In the genomic region with DNA sequence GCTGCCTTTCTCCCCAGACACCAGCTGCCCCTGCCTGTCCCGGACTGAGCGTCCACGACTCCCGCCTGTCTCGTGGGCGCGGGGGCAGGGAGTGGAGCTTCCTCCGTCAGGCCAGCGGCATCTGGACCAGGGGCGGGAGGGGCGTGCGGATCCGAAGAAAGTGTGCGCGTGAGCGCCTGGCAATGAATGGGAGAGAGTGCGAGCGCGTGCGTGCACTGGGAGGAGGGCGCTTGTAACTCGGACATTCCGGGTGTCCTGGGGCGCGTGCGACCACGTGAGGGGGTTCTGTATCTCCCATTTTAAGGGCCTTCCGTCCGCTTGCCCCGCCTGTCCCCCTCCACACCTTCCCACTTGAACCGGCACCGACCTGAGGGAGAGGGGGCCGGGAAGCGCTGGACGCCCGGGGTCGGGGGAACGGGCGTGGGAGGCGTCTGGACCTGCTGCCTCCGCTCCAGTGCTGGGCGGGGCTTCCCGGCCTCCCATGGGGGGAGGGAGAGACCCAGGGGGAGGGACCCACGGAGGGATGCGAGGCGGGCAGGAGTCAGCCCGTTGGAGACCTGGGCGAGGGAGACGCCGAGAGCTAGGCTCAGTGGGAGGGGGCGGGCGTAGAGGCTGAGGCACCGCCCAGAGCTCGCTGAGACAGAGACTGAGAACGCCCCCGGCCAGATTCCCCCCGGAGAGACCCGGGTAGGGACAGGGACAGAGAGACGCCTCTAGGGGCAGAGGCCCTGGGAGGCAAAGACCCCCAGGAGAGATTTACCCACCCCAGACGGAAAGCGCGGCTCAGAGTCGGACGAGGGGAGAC, we compare ENCODE assay signal across 8 cellular contexts. TPM values are rescaled to one million over a fixed set of nuclear protein-coding genes. Genes with fewer than 3 reads are reported as not detected.
DNase-seq lines count a peak whose midpoint lies in the region; ATAC-seq and TF ChIP-seq lines count a peak whose summit lies in the region.

A gene with protein sequence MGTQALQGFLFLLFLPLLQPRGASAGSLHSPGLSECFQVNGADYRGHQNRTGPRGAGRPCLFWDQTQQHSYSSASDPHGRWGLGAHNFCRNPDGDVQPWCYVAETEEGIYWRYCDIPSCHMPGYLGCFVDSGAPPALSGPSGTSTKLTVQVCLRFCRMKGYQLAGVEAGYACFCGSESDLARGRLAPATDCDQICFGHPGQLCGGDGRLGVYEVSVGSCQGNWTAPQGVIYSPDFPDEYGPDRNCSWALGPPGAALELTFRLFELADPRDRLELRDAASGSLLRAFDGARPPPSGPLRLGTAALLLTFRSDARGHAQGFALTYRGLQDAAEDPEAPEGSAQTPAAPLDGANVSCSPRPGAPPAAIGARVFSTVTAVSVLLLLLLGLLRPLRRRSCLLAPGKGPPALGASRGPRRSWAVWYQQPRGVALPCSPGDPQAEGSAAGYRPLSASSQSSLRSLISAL (plus strand): TSS at position 665 of the 805 bp plus-strand sequence. CDS start 246 bp downstream, outside the sequence.

- H3K36me3 Mint-ChIP-seq in Calu3 (ENCODE audit: insufficient read depth, unreplicated experiment) (peaks cover 36% of the 10 kb centered on the region), naive B cell (no peaks in the 10 kb centered on the region)

- H3K4me1 Mint-ChIP-seq in Calu3 (ENCODE audit: low read depth, unreplicated experiment): peaks cover 22% of the 10 kb centered on the region
- H3K4me1 Mint-ChIP-seq in naive B cell: peaks cover 29 to 42% (median 31%) of the 10 kb centered on the region in 3 donors

- no TSS peak for BruUV-seq in Calu3 (replicated peaks; lab: Mats Ljungman, UMichigan)

- CTCF ChIA-PET in Calu3 (lab: Charles Lee): interaction anchor here (0.6 to 1.1 kb wide), 2 partner anchors 16 to 101 kb away, joined by 3 to 4 read pairs; a partner anchor contains a TSS

- peaks cover 85% of the 10 kb centered on the region for H3K27me3 Mint-ChIP-seq in Calu3 (ENCODE audit: unreplicated experiment)
- peaks cover 0 to 27% (median 10%) of the 10 kb centered on the region in 3 donors for H3K27me3 Mint-ChIP-seq in naive B cell

- ATAC-seq in naive B cell (ENCODE audit: low read depth in 2 of 2): peak; percentile 7 to 9
- ATAC-seq in GM19467 (IDR thresholded peaks at IDR 0.05; ENCODE audit: unreplicated experiment): no peak
- no peak for ATAC-seq in sciatic nerve

- in situ Hi-C loops in T47D (cut with HindIII; ENCODE audit: low pct_unique_long_range_greater_than_20kb, low sequenced_read_pairs): no loop called here

- no peaks in the 10 kb centered on the region for H3K9me3 Mint-ChIP-seq in Calu3 (ENCODE audit: low read depth, unreplicated experiment)
- no peaks in the 10 kb centered on the region for H3K9me3 Mint-ChIP-seq in naive B cell

- TF ChIP-seq CTCF in Calu3 (IDR thresholded peaks at IDR 0.05; ENCODE audit: unreplicated experiment): no peak

- H3K27ac Mint-ChIP-seq in Calu3 (ENCODE audit: unreplicated experiment) (peak within 1 kb of the TSS; percentile 54), naive B cell (peak within 1 kb of the TSS in 5 of 6 donors; percentile 29 to 81 (median 56))

- H3K4me3 Mint-ChIP-seq in Calu3 (ENCODE audit: low read depth, unreplicated experiment) (peak within 1 kb of the TSS; percentile 81), naive B cell (peak within 1 kb of the TSS; percentile 83 to 94 (median 89))

- DNase-seq in Calu3 (peak; percentile 57), HK-2 (ENCODE audit: unreplicated experiment) (peak; percentile 81), RKO (ENCODE audit: low spot score) (peak; percentile 85), T47D (ENCODE audit: low read depth in 1 of 2, low spot score in 1 of 2) (peak; percentile 71 to 94), naive B cell (no peak), sciatic nerve (ENCODE audit: low spot score) (no peak), NCI-H1092 treated with DMSO at 0.1 percent for 48 hours (lab: John Stamatoyannopoulos, UW) (no peak)

- intact Hi-C loops in Calu3 (cut with micrococcal nuclease; ENCODE audit: unreplicated experiment) (no loop called here), sciatic nerve (cut with DNase I) (no loop called here)

RNA-seq across cellular contexts. Expression of the gene that starts here (rescaled TPM):
- total RNA-seq in Calu3 (2022) (0.51 TPM in 1 of 2 replicates, not detected in the other), sciatic nerve (not detected)
- polyA plus RNA-seq in naive B cell (ENCODE audit: low read depth in 6 of 6): 1 to 10 TPM in 3 of 6 donors, under 1 TPM in 2, not detected in 1; 0.25 to 4.4 (median 1.2) TPM

Comparison
In these comparisons a context has a peak if more than half of its experiments do, and no peak if none do; other contexts are left out.
1. Peak in DNase-seq in Calu3; RNA of the gene not detected or under 1 TPM.
2. DNase-seq: peak in HK-2 (single experiment), RKO (single experiment) and T47D (2 of 2); none in naive B cell (single experiment), sciatic nerve (single experiment) and NCI-H1092 treated with DMSO at 0.1 percent for 48 hours (single experiment).
3. ATAC-seq: peak in naive B cell (2 of 2); none in GM19467 (single experiment) and sciatic nerve (single experiment).